21 cellular contexts compared by ENCODE assay signal in the genomic region with DNA sequence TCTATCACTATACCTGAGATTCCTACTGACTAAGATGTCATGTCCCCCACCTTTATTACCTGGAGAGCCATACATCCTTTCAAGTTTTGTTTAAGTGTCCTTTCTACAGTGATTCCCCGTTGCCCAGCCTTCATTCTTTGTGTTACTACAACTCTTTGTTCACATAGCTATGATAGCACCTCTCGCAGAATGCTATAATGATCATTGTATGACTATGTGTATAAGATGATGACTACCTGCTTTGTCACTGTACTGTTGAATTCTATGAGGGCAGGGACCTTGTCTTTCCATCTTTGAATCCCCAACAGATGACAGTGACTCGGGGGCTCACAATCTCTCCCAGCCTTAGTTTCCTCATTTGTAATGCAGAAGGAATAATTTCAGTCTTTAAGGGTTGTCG.
"Had no signal": no experiment of that assay in that cellular context is flagged by ENCODE, and none has a peak within 500 bp of the region (broad histone marks: within the 10 kb centered on the region; RNA-seq: fewer than 3 reads in every experiment).

No MANE protein-coding gene starts in this region.

- H3K4me1 ChIP-seq: esophagus muscularis mucosa, left ventricle myocardium inferior, sigmoid colon, testis, tibial nerve, upper lobe of right lung had no signal

- H3K27ac Mint-ChIP-seq: immature natural killer cell; naive B cell; nephron progenitor cell; stimulated activated naive B cell treated with anti-CD40 and anti-IgM and Interleukin-4, amounts not matched to agents 10 μg/mL and 1 μg/mL and 100 μg/mL, for 72 hours; stimulated activated naive CD8-positive, alpha-beta T cell treated with anti-CD3 and anti-CD28 coated beads, Interleukin-15, amount 100 ng/mL, for 72 hours had no signal

- ATAC-seq: stimulated activated naive B cell treated with anti-CD40 and anti-IgM and Interleukin-4, amounts not matched to agents 10 μg/mL and 1 μg/mL and 100 μg/mL, for 72 hours; stimulated activated naive CD8-positive, alpha-beta T cell treated with anti-CD3 and anti-CD28 coated beads, Interleukin-15, amount 100 ng/mL, for 72 hours; upper lobe of right lung had no signal

- H3K4me3 Mint-ChIP-seq: immature natural killer cell; naive B cell; nephron progenitor cell; stimulated activated naive B cell treated with anti-CD40 and anti-IgM and Interleukin-4, amounts not matched to agents 10 μg/mL and 1 μg/mL and 100 μg/mL, for 72 hours; stimulated activated naive CD8-positive, alpha-beta T cell treated with anti-CD3 and anti-CD28 coated beads, Interleukin-15, amount 100 ng/mL, for 72 hours had no signal

- H3K36me3 Mint-ChIP-seq: immature natural killer cell; naive B cell; stimulated activated naive B cell treated with anti-CD40 and anti-IgM and Interleukin-4, amounts not matched to agents 10 μg/mL and 1 μg/mL and 100 μg/mL, for 72 hours had no signal

- H3K4me3 ChIP-seq: dorsolateral prefrontal cortex, esophagus muscularis mucosa, left ventricle myocardium inferior, lung, sigmoid colon, skin epidermis, testis, tibial nerve, upper lobe of right lung had no signal

- H3K4me1 Mint-ChIP-seq: immature natural killer cell; naive B cell; nephron progenitor cell; stimulated activated naive B cell treated with anti-CD40 and anti-IgM and Interleukin-4, amounts not matched to agents 10 μg/mL and 1 μg/mL and 100 μg/mL, for 72 hours; stimulated activated naive CD8-positive, alpha-beta T cell treated with anti-CD3 and anti-CD28 coated beads, Interleukin-15, amount 100 ng/mL, for 72 hours had no signal

- H3K27me3 Mint-ChIP-seq: naive B cell; stimulated activated naive B cell treated with anti-CD40 and anti-IgM and Interleukin-4, amounts not matched to agents 10 μg/mL and 1 μg/mL and 100 μg/mL, for 72 hours; stimulated activated naive CD8-positive, alpha-beta T cell treated with anti-CD3 and anti-CD28 coated beads, Interleukin-15, amount 100 ng/mL, for 72 hours had no signal

- H3K27me3 ChIP-seq: dorsolateral prefrontal cortex, esophagus muscularis mucosa, sigmoid colon, testis, tibial nerve, upper lobe of right lung had no signal

- H3K9me3 Mint-ChIP-seq: nephron progenitor cell had no signal

- H3K9me3 ChIP-seq: esophagus muscularis mucosa, left ventricle myocardium inferior, sigmoid colon, testis, tibial nerve, upper lobe of right lung had no signal

- DNase-seq: cortex of kidney; dorsolateral prefrontal cortex; effector CD8-positive, alpha-beta T cell; foreskin fibroblast; immature natural killer cell; left ventricle myocardium inferior; mesendoderm; naive B cell; nephron progenitor cell; posterior cingulate gyrus; sigmoid colon; stimulated activated CD4-positive, alpha-beta T cell treated with anti-CD3 and anti-CD28 coated beads, Interleukin-2, amount 100 ng/mL, for 24 hours; stimulated activated CD4-positive, alpha-beta T cell treated with anti-CD3 and anti-CD28 coated beads, Interleukin-4, amount 100 ng/mL, for 4 hours; stimulated activated naive B cell treated with anti-CD40 and anti-IgM and Interleukin-4, amounts not matched to agents 10 μg/mL and 1 μg/mL and 100 μg/mL, for 72 hours; stimulated activated naive CD8-positive, alpha-beta T cell treated with anti-CD3 and anti-CD28 coated beads, Interleukin-15, amount 100 ng/mL, for 72 hours; testis; upper lobe of right lung had no signal

- H3K27ac ChIP-seq: dorsolateral prefrontal cortex, esophagus muscularis mucosa, left ventricle myocardium inferior, sigmoid colon, skin epidermis, testis, tibial nerve, upper lobe of right lung had no signal

- H3K36me3 ChIP-seq: esophagus muscularis mucosa, left ventricle myocardium inferior, sigmoid colon, tibial nerve, upper lobe of right lung had no signal
